In the genomic region with DNA sequence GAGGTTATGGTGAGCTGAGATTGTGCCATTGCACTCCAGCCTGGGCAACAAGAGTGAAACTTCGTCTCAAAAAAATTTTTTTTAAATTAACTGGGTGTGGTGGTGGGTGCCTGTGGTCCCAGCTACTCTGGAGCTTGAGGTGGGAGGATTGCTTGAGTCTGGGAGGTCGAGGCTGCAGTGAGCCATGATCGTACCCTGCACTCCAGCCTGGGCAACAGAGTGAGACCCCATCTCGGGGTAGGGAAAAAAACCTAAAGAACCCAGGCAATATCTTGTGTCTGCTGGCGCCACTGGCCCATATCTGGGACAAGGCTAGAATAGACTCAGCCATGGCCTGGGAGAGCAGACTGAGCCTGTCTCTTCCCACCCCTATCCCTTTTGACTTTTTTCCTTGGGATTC, we compare ENCODE assay signal across 14 cellular contexts. TPM values are rescaled to one million over a fixed set of nuclear protein-coding genes. Genes with fewer than 3 reads are reported as not detected.
DNase-seq lines count a peak whose midpoint lies in the region; ATAC-seq, FAIRE-seq and TF ChIP-seq lines count a peak whose summit lies in the region.
"Had no signal": no experiment of that assay in that cellular context is flagged by ENCODE, and none has a peak within 500 bp of the region (broad histone marks: within the 10 kb centered on the region; RNA-seq: fewer than 3 reads in every experiment).

No MANE protein-coding gene starts in this region.

- H3K9me3 Mint-ChIP-seq in natural killer cell treated with Interleukin-12 subunit alpha and Interleukin-12 subunit beta and Interleukin-15 and Interleukin-18, amount 100 ng/mL, for 72 hours = no peaks in the 10 kb centered on the region

- H3K4me1 Mint-ChIP-seq in natural killer cell treated with Interleukin-12 subunit alpha and Interleukin-12 subunit beta and Interleukin-15 and Interleukin-18, amount 100 ng/mL, for 72 hours (ENCODE audit: low read depth in 2 of 2) = peaks cover 0 to 8% of the 10 kb centered on the region in 2 donors

- H3K4me3 ChIP-seq in IMR-90 (ENCODE audit: insufficient read depth, low read depth, low read length) = no peak overlapping the region
- no peak overlapping the region for H3K4me3 ChIP-seq in mammary epithelial cell (replicated peaks in 1 of 3; ENCODE audit: insufficient read depth in 1 of 3, low read depth in 2 of 3, low read length in 3 of 3)
- no peak overlapping the region for H3K4me3 ChIP-seq in trophoblast cell (ENCODE audit: low read depth, low read length)
- H3K4me3 ChIP-seq in psoas muscle = no peak overlapping the region
- H3K4me3 ChIP-seq: GM12878, Peyer's patch had no signal

- peak overlapping the region; percentile 94 for H3K14ac ChIP-seq in IMR-90 (replicated peaks; ENCODE audit: low read depth, low read length)
- peak overlapping the region; percentile 81 for H3K14ac ChIP-seq in trophoblast cell (ENCODE audit: low read length)

- H4K5ac ChIP-seq in IMR-90 (ENCODE audit: low read depth, low read length) = peak overlapping the region; percentile 82; the same call in 1 of the 2 replicates

- H3K79me1 ChIP-seq in IMR-90 (ENCODE audit: low read depth in 1 of 2, low read length in 2 of 2) = peaks cover 9 to 18% of the 10 kb centered on the region in 2 experiments; a peak in 2 of 4 replicates
- peaks cover 24% of the 10 kb centered on the region for H3K79me1 ChIP-seq in trophoblast cell (ENCODE audit: low read length)

- no peak overlapping the region for H3K4me3 Mint-ChIP-seq in natural killer cell treated with Interleukin-12 subunit alpha and Interleukin-12 subunit beta and Interleukin-15 and Interleukin-18, amount 100 ng/mL, for 72 hours

- H4K12ac ChIP-seq in trophoblast cell (ENCODE audit: low read depth, low read length) = no peak overlapping the region

- H3K23ac ChIP-seq in IMR-90 (ENCODE audit: low read depth, low read length) = peak overlapping the region; percentile 64; the same call in 1 of the 2 replicates
- no peak overlapping the region for H3K23ac ChIP-seq in trophoblast cell (ENCODE audit: low read length)

- peak overlapping the region; percentile 98 for H2BK15ac ChIP-seq in IMR-90 (ENCODE audit: low read depth, low read length)

- H3K27me3 ChIP-seq in IMR-90 (ENCODE audit: control insufficient read depth, insufficient read depth, low read length) (no peaks in the 10 kb centered on the region), mammary epithelial cell (ENCODE audit: insufficient read depth, low read length) (no peaks in the 10 kb centered on the region), trophoblast cell (ENCODE audit: insufficient read depth, low read length) (no peaks in the 10 kb centered on the region), psoas muscle (ENCODE audit: insufficient read depth in 3 of 3, low read length in 2 of 3) (no peaks in the 10 kb centered on the region)
- H3K27me3 ChIP-seq: Peyer's patch had no signal

- H3K9me3 ChIP-seq in IMR-90 (ENCODE audit: control insufficient read depth, insufficient read depth, low read length) (no peaks in the 10 kb centered on the region), mammary epithelial cell (replicated peaks; ENCODE audit: insufficient read depth, low read length) (no peaks in the 10 kb centered on the region), trophoblast cell (ENCODE audit: insufficient read depth, low read depth, low read length) (no peaks in the 10 kb centered on the region), psoas muscle (no peaks in the 10 kb centered on the region)
- H3K9me3 ChIP-seq: Peyer's patch had no signal

- H3K9ac ChIP-seq in IMR-90 (ENCODE audit: low read depth, low read length) = no peak overlapping the region
- no peak overlapping the region for H3K9ac ChIP-seq in mammary epithelial cell (ENCODE audit: insufficient read depth, low read length)
- no peak overlapping the region for H3K9ac ChIP-seq in trophoblast cell (ENCODE audit: low read length)

- no peak overlapping the region for H2AFZ ChIP-seq in IMR-90 (replicated peaks; ENCODE audit: low read length, poor library complexity)
- H2AFZ ChIP-seq in mammary epithelial cell (ENCODE audit: low read depth, low read length) = no peak overlapping the region
- H2AFZ ChIP-seq in trophoblast cell (ENCODE audit: insufficient read depth, low read length, poor library complexity) = no peak overlapping the region

- intact Hi-C loops in IMR-90 (cut with micrococcal nuclease) (no loop called here), mammary epithelial cell (cut with micrococcal nuclease) (no loop called here), psoas muscle (cut with DNase I) (no loop called here)

- BruUV-seq in IMR-90 (replicated peaks; lab: Mats Ljungman, UMichigan) = no TSS peak
- no TSS peak for BruUV-seq in mammary epithelial cell (replicated peaks; lab: Mats Ljungman, UMichigan)

- no peak for TF ChIP-seq POLR2A in IMR-90 (IDR thresholded peaks at IDR 0.05; ENCODE audit: low read depth, low read length)

- H3K56ac ChIP-seq in IMR-90 (ENCODE audit: extremely low read depth, insufficient read depth, low read length) = peak overlapping the region; percentile 51; the same call in 1 of the 2 replicates

- DNase-seq in IMR-90 = no peak
- no peak for DNase-seq in mammary epithelial cell
- DNase-seq in trophoblast cell = peak; percentile 43 to 59
- DNase-seq in psoas muscle = no peak
- no peak for DNase-seq in cerebellar cortex (ENCODE audit: low spot score)
- DNase-seq in HTR-8/SVneo (ENCODE audit: insufficient read length, low spot score) = no peak
- no peak for DNase-seq in natural killer cell treated with Interleukin-12 subunit alpha and Interleukin-12 subunit beta and Interleukin-15 and Interleukin-18, amount 100 ng/mL, for 72 hours (ENCODE audit: low spot score)
- DNase-seq: MM.1S, NCI-H187 treated with DMSO at 0.1 percent for 48 hours, NCI-H446, Peyer's patch had no signal

- H3K27ac Mint-ChIP-seq in natural killer cell treated with Interleukin-12 subunit alpha and Interleukin-12 subunit beta and Interleukin-15 and Interleukin-18, amount 100 ng/mL, for 72 hours = no peak overlapping the region

- peaks cover 16% of the 10 kb centered on the region for H3K4me1 ChIP-seq in IMR-90 (ENCODE audit: control insufficient read depth, insufficient read depth, low read length)
- peaks cover 29% of the 10 kb centered on the region for H3K4me1 ChIP-seq in mammary epithelial cell (ENCODE audit: insufficient read depth, low read length)
- H3K4me1 ChIP-seq in trophoblast cell (ENCODE audit: control insufficient read depth in 1 of 2, insufficient read depth in 2 of 2, low read length in 2 of 2) = peaks cover 21 to 23% of the 10 kb centered on the region in 2 experiments
- H3K4me1 ChIP-seq in psoas muscle = no peaks in the 10 kb centered on the region
- H3K4me1 ChIP-seq: Peyer's patch had no signal

- in situ Hi-C loops in IMR-90 (cut with MboI; ENCODE audit: low sequenced_read_pairs) (loop anchor here (10.0 kb wide), 1 partner anchor 47 kb away; no protein-coding TSS in a partner anchor), mammary epithelial cell (cut with MboI; ENCODE audit: low sequenced_read_pairs in 2 of 2) (no loop called here)

- H4K8ac ChIP-seq in IMR-90 (ENCODE audit: low read depth in 2 of 2, low read length in 2 of 2) (peak overlapping the region; percentile 86 to 90), trophoblast cell (ENCODE audit: low read depth, low read length) (peak overlapping the region; percentile 21)

- no peak overlapping the region for H2AK9ac ChIP-seq in IMR-90 (replicated peaks; ENCODE audit: low read depth, low read length, poor library complexity)

- dilution Hi-C loops in IMR-90 (cut with HindIII; ENCODE audit: low sequenced_read_pairs, unreplicated experiment) (no loop called here), mammary epithelial cell (cut with HindIII; ENCODE audit: low sequenced_read_pairs) (no loop called here)

- TF ChIP-seq CTCF in 22Rv1 (IDR thresholded peaks at IDR 0.05) (no peak), IMR-90 (conservative IDR thresholded peaks at IDR 0.05; ENCODE audit: low read depth, low read length) (no peak), mammary epithelial cell (conservative IDR thresholded peaks at IDR 0.05 in 1 of 2, IDR thresholded peaks at IDR 0.05 in 1 of 2; ENCODE audit: extremely low read depth in 1 of 2, insufficient read depth in 1 of 2, low read depth in 1 of 2, low read length in 2 of 2) (no peak), psoas muscle (IDR thresholded peaks at IDR 0.05) (no peak)

- no peak for ATAC-seq in IMR-90 (ENCODE audit: low read depth)
- no peak for ATAC-seq in psoas muscle
- no peak for ATAC-seq in natural killer cell treated with Interleukin-12 subunit alpha and Interleukin-12 subunit beta and Interleukin-15 and Interleukin-18, amount 100 ng/mL, for 72 hours
- ATAC-seq: GM12878 had no signal

- H3K4me2 ChIP-seq in IMR-90 (ENCODE audit: low read depth, low read length) (no peak overlapping the region), mammary epithelial cell (ENCODE audit: insufficient read depth, low read depth, low read length) (no peak overlapping the region), trophoblast cell (ENCODE audit: low read length) (no peak overlapping the region)

- H3K27ac ChIP-seq in 22Rv1 (peak overlapping the region; percentile 91), IMR-90 (ENCODE audit: insufficient read depth, low read length) (peak overlapping the region; percentile 70), mammary epithelial cell (ENCODE audit: insufficient read depth, low read depth, low read length) (peak overlapping the region; percentile 90), trophoblast cell (ENCODE audit: low read depth, low read length) (peak overlapping the region; percentile 85), psoas muscle (no peak overlapping the region)
- H3K27ac ChIP-seq: Peyer's patch had no signal

- H3K4ac ChIP-seq in IMR-90 (ENCODE audit: low read depth, low read length) = peak overlapping the region; percentile 95
- H3K4ac ChIP-seq in trophoblast cell (ENCODE audit: low read depth, low read length) = no peak overlapping the region

- POLR2A ChIA-PET in IMR-90 (lab: Charles Lee; ENCODE audit: unreplicated experiment) = no interaction called here

- CTCF ChIA-PET in IMR-90 (lab: Yijun Ruan, JAX) (no interaction called here), mammary epithelial cell (lab: Charles Lee; ENCODE audit: low non-redundant PET) (no interaction called here)

- H4K91ac ChIP-seq in IMR-90 (ENCODE audit: insufficient read depth, low read depth, low read length) (peak overlapping the region; percentile 91), trophoblast cell (ENCODE audit: low read depth, low read length) (peak overlapping the region; percentile 79)

- H3K36me3 Mint-ChIP-seq in natural killer cell treated with Interleukin-12 subunit alpha and Interleukin-12 subunit beta and Interleukin-15 and Interleukin-18, amount 100 ng/mL, for 72 hours = no peaks in the 10 kb centered on the region

- H3K9me1 ChIP-seq in IMR-90 (ENCODE audit: insufficient read depth, low read length) = peaks cover 16% of the 10 kb centered on the region

- no peaks in the 10 kb centered on the region for H3K36me3 ChIP-seq in IMR-90 (ENCODE audit: control insufficient read depth, insufficient read depth, low read length)
- H3K36me3 ChIP-seq in mammary epithelial cell (ENCODE audit: insufficient read depth, low read length) = no peaks in the 10 kb centered on the region
- no peaks in the 10 kb centered on the region for H3K36me3 ChIP-seq in trophoblast cell (ENCODE audit: control insufficient read depth in 1 of 2, insufficient read depth in 2 of 2, low read length in 2 of 2)
- no peaks in the 10 kb centered on the region for H3K36me3 ChIP-seq in psoas muscle (ENCODE audit: insufficient read depth in 1 of 2, low read depth in 1 of 2)
- H3K36me3 ChIP-seq: Peyer's patch had no signal

- peaks cover 15 to 21% of the 10 kb centered on the region in 2 donors for H3K27me3 Mint-ChIP-seq in natural killer cell treated with Interleukin-12 subunit alpha and Interleukin-12 subunit beta and Interleukin-15 and Interleukin-18, amount 100 ng/mL, for 72 hours

- H3K18ac ChIP-seq in IMR-90 (ENCODE audit: low read depth, low read length) (peak overlapping the region; percentile 74), trophoblast cell (ENCODE audit: low read length) (peak overlapping the region; percentile 5)

- no peak for FAIRE-seq in HTR-8/SVneo (lab: Jason Lieb, UNC)
- FAIRE-seq: GM12878, GM18507 had no signal

- no peaks in the 10 kb centered on the region for H3K79me2 ChIP-seq in mammary epithelial cell (ENCODE audit: insufficient read depth, low read length)
- no peaks in the 10 kb centered on the region for H3K79me2 ChIP-seq in trophoblast cell (ENCODE audit: control insufficient read depth, insufficient read depth, low read length, poor library complexity)

- WGBS in IMR-90 (ENCODE audit: extremely low coverage in 2 of 2, insufficient read length in 1 of 2), 2 experiments = 100% methylated on average over 3 of the region's 5 CpGs; no CpG with 5 or more reads in 1 of the 2 experiments
- WGBS in mammary epithelial cell (ENCODE audit: low coverage, missing lambda C conversion rate) = 97% methylated on average over 4 of the region's 5 CpGs
- no CpG with 5 or more reads among the region's 5 CpGs for WGBS in trophoblast cell (ENCODE audit: extremely low coverage, insufficient coverage, insufficient read length)
- 89 to 92% (median 90%) methylated on average over 5 of the region's 5 CpGs for WGBS in psoas muscle, 3 donors

- TF ChIP-seq RAD21 in IMR-90 (IDR thresholded peaks at IDR 0.05; ENCODE audit: low read length) = no peak

- H2AK5ac ChIP-seq in IMR-90 (ENCODE audit: low read depth, low read length) (peak overlapping the region; percentile 88), trophoblast cell (ENCODE audit: low read length) (peak overlapping the region; percentile 64)

- peak overlapping the region; percentile 96 for H2BK20ac ChIP-seq in IMR-90 (ENCODE audit: low read depth, low read length)

- H2BK5ac ChIP-seq in IMR-90 (ENCODE audit: low read depth, low read length, poor library complexity, severe bottlenecking) (peak overlapping the region; percentile 89), trophoblast cell (ENCODE audit: low read depth, low read length, poor library complexity) (peak overlapping the region; percentile 42)

- H4K20me1 ChIP-seq in IMR-90 (ENCODE audit: insufficient read depth, low read length) = no peaks in the 10 kb centered on the region
- H4K20me1 ChIP-seq in mammary epithelial cell (ENCODE audit: insufficient read depth, low read length) = no peaks in the 10 kb centered on the region

- peak overlapping the region; percentile 92 for H2BK120ac ChIP-seq in IMR-90 (ENCODE audit: low read depth, low read length)
- peak overlapping the region; percentile 65 for H2BK120ac ChIP-seq in trophoblast cell (ENCODE audit: insufficient read depth, low read length, poor library complexity)

- peak overlapping the region; percentile 43 for H2BK12ac ChIP-seq in trophoblast cell (ENCODE audit: low read length)

RNA-seq across cellular contexts. Expression of a gene that starts 9.1 kb away (rescaled TPM):
- total RNA-seq in IMR-90 (2012; rRNA removed) (49.6 and 49.7 TPM in 2 replicates), mammary epithelial cell (10 to 100 TPM in 1 of 2 donors, 1 to 10 TPM in 1; 6.0 to 15.3 TPM), psoas muscle (under 1 TPM; 0.28 to 0.99 (median 0.36) TPM)
- polyA plus RNA-seq in IMR-90 (2012; rRNA removed) (193 and 201 TPM in 2 replicates), mammary epithelial cell (84.3 TPM), psoas muscle (under 1 TPM; 0.09 to 0.10 (median 0.09) TPM)
- 70.1 and 182 TPM in 2 replicates for polyA plus RNA-seq in IMR-90 (2012; cell fraction: cytosol; rRNA removed)
- 125 and 230 TPM in 2 replicates for polyA plus RNA-seq in IMR-90 (2012; cell fraction: nucleus; rRNA removed; ENCODE audit: low replicate concordance)
- 81.9 TPM for polyA minus RNA-seq in mammary epithelial cell
- 44.7 and 55.0 TPM in 2 replicates for polyA plus RNA-seq in trophoblast cell (2013)
- not detected for total RNA-seq in natural killer cell treated with Interleukin-12 subunit alpha and Interleukin-12 subunit beta and Interleukin-15 and Interleukin-18, amount 100 ng/mL, for 72 hours

Comparison
In these comparisons a context has a peak if more than half of its experiments do, and no peak if none do; other contexts are left out.
1. DNase-seq: peak in trophoblast cell (2 of 2); none in IMR-90 (single experiment), mammary epithelial cell (single experiment), psoas muscle (0 of 2), cerebellar cortex (single experiment), HTR-8/SVneo (single experiment) and natural killer cell treated with Interleukin-12 subunit alpha and Interleukin-12 subunit beta and Interleukin-15 and Interleukin-18, amount 100 ng/mL, for 72 hours (single experiment).